In genomic region chr13:52833261-52833660, GRCh38 we compare ENCODE assay signal across 31 cellular contexts. TPM values are rescaled to one million over a fixed set of nuclear protein-coding genes. Genes with fewer than 3 reads are reported as not detected.
"Had no signal": no experiment of that assay in that cellular context is flagged by ENCODE, and none has a peak within 500 bp of the region (broad histone marks: within the 10 kb centered on the region; RNA-seq: fewer than 3 reads in every experiment).

No MANE protein-coding gene starts in this region.

- H3K27ac ChIP-seq: breast epithelium, SK-N-MC had no signal

- FAIRE-seq: K562, TTC549 had no signal

- H3K36me3 ChIP-seq: breast epithelium had no signal

- ATAC-seq: activated T-helper 17 cell treated with anti-CD3 and anti-CD28 coated beads, Interleukin-2, amount 50 U/mL, for 72 hours; K562; Panc1; Right ventricle myocardium inferior; T-cell had no signal

- H3K9me3 ChIP-seq: breast epithelium had no signal

- H3K4me3 ChIP-seq: breast epithelium, K562, SK-N-MC had no signal

- H3K36me3 Mint-ChIP-seq: activated CD4-positive, alpha-beta memory T cell treated with anti-CD3 and anti-CD28 coated beads for 36 hours; activated naive CD8-positive, alpha-beta T cell; T-cell had no signal

- H3K27ac Mint-ChIP-seq: activated B cell treated with CpG ODN at 0.5 μM for 24 hours; activated CD4-positive, alpha-beta memory T cell treated with anti-CD3 and anti-CD28 coated beads for 36 hours; activated CD4-positive, alpha-beta T cell treated with anti-CD3 and anti-CD28 coated beads, Interleukin-2, amount 10 ng/mL, durations not matched to agents 7 days and 5 days; activated naive CD4-positive, alpha-beta T cell treated with anti-CD3 and anti-CD28 coated beads for 36 hours; activated naive CD8-positive, alpha-beta T cell; activated T-helper 17 cell treated with anti-CD3 and anti-CD28 coated beads, Interleukin-2, amount 50 U/mL, for 72 hours; T-cell had no signal

- H3K4me3 Mint-ChIP-seq: activated B cell treated with CpG ODN at 0.5 μM for 24 hours; activated CD4-positive, alpha-beta memory T cell treated with anti-CD3 and anti-CD28 coated beads for 36 hours; activated CD4-positive, alpha-beta T cell treated with anti-CD3 and anti-CD28 coated beads, Interleukin-2, amount 10 ng/mL, durations not matched to agents 7 days and 5 days; activated naive CD4-positive, alpha-beta T cell treated with anti-CD3 and anti-CD28 coated beads for 36 hours; activated naive CD8-positive, alpha-beta T cell; activated T-helper 17 cell treated with anti-CD3 and anti-CD28 coated beads, Interleukin-2, amount 50 U/mL, for 72 hours; T-cell had no signal

- DNase-seq: activated B cell treated with CpG ODN at 0.5 μM for 24 hours; activated CD4-positive, alpha-beta memory T cell treated with anti-CD3 and anti-CD28 coated beads for 36 hours; activated CD4-positive, alpha-beta T cell treated with anti-CD3 and anti-CD28 coated beads for 1 hour; activated CD4-positive, alpha-beta T cell treated with anti-CD3 and anti-CD28 coated beads, Interleukin-2, amount 10 ng/mL, durations not matched to agents 7 days and 5 days; activated gamma-delta T cell; activated naive CD4-positive, alpha-beta T cell treated with anti-CD3 and anti-CD28 coated beads for 36 hours; activated T-cell treated with anti-CD3 and anti-CD28 coated beads for 4 hours; activated T-cell treated with anti-CD3 and anti-CD28 coated beads, Interleukin-2, amount 50 U/mL, for 48 hours; central memory CD4-positive, alpha-beta T cell; MM.1S; NCI-H1694; NCI-H2029; NCI-H2107; NCI-H446; NCI-H524; NK-92 treated with Interleukin-12 subunit alpha and Interleukin-12 subunit beta, amount 100 ng/mL, for 24 hours; OCI-M1; RPMI8226; T-cell; T-helper 2 cell; T1000 had no signal

- H3K4me1 ChIP-seq: breast epithelium had no signal

- H3K4me1 Mint-ChIP-seq: activated B cell treated with CpG ODN at 0.5 μM for 24 hours; activated T-helper 17 cell treated with anti-CD3 and anti-CD28 coated beads, Interleukin-2, amount 50 U/mL, for 72 hours; T-cell had no signal

- H3K9me3 Mint-ChIP-seq: activated B cell treated with CpG ODN at 0.5 μM for 24 hours; activated CD4-positive, alpha-beta memory T cell treated with anti-CD3 and anti-CD28 coated beads for 36 hours; activated CD4-positive, alpha-beta T cell treated with anti-CD3 and anti-CD28 coated beads, Interleukin-2, amount 10 ng/mL, durations not matched to agents 7 days and 5 days; activated naive CD4-positive, alpha-beta T cell treated with anti-CD3 and anti-CD28 coated beads for 36 hours; activated T-helper 17 cell treated with anti-CD3 and anti-CD28 coated beads, Interleukin-2, amount 50 U/mL, for 72 hours; T-cell had no signal

RNA-seq across cellular contexts. Expression of gene PCDH8, which starts 15.2 kb away (rescaled TPM):
- total RNA-seq: activated B cell treated with CpG ODN at 0.5 μM for 24 hours; activated CD4-positive, alpha-beta memory T cell treated with anti-CD3 and anti-CD28 coated beads for 36 hours; activated CD4-positive, alpha-beta T cell treated with anti-CD3 and anti-CD28 coated beads, Interleukin-2, amount 10 ng/mL, durations not matched to agents 7 days and 5 days; activated CD8-positive, alpha-beta memory T cell treated with anti-CD3 and anti-CD28 coated beads for 36 hours; activated naive CD4-positive, alpha-beta T cell treated with anti-CD3 and anti-CD28 coated beads for 36 hours; activated T-helper 17 cell treated with anti-CD3 and anti-CD28 coated beads, Interleukin-2, amount 50 U/mL, for 72 hours; chondrocyte; K562; T-cell had no signal
- polyA plus RNA-seq: K562 had no signal
